ENCODE assay signal across 24 cellular contexts in the genomic region with DNA sequence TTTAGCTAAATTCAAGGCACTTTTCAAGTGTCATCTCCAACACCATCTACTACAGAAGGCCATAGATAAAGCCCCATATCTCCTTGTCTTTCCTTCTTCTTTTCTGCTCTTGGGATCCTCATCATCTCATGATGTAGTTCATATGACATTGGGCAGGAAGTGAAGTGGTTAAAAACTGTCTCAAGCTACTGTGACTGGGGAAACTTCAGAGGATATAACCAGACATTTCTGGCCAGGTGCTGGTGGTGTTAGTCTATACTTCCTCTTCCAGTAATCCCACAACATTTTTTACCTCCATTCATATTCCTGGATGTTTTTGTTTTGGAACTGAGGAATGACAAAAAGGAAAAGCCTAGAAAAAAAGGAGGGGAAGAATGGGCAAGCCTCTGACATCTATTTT.
"Had no signal": no experiment of that assay in that cellular context is flagged by ENCODE, and none has a peak within 500 bp of the region (broad histone marks: within the 10 kb centered on the region; RNA-seq: fewer than 3 reads in every experiment).

No MANE protein-coding gene starts in this region.

- H3K27me3 ChIP-seq: dorsolateral prefrontal cortex, heart left ventricle, neural progenitor cell, pancreas, spleen, tibial artery, upper lobe of left lung, uterus had no signal

- H3K4me1 ChIP-seq: neural progenitor cell, pancreas, spleen, upper lobe of left lung, uterus had no signal

- H3K27ac ChIP-seq: dorsolateral prefrontal cortex, neural progenitor cell, pancreas, uterus had no signal

- DNase-seq: cortex of kidney; dorsolateral prefrontal cortex; effector CD8-positive, alpha-beta T cell; heart left ventricle; hippocampal formation; left colon; left ventricle myocardium superior; mesendoderm; natural killer cell; nucleus accumbens; pancreas; right cardiac atrium; spleen; stimulated activated CD4-positive, alpha-beta T cell treated with anti-CD3 and anti-CD28 coated beads, Interleukin-15, amount 100 ng/mL, for 24 hours; stimulated activated CD4-positive, alpha-beta T cell treated with anti-CD3 and anti-CD28 coated beads, Interleukin-1b, Interleukin-23, amount 100 ng/mL, for 48 hours; stimulated activated CD4-positive, alpha-beta T cell treated with anti-CD3 and anti-CD28 coated beads, Interleukin-4, amount 100 ng/mL, for 24 hours; tibial artery; upper lobe of left lung; uterus had no signal

- H3K9me3 ChIP-seq: pancreas, tibial artery, upper lobe of left lung, uterus had no signal

- H3K4me2 ChIP-seq: neural progenitor cell had no signal

- ATAC-seq: esophagus mucosa; left colon; natural killer cell; pancreas; stimulated activated memory B cell treated with anti-CD40 and anti-IgM and Interleukin-4, amounts not matched to agents 10 μg/mL and 1 μg/mL and 100 μg/mL, for 72 hours had no signal

- H3K4me3 Mint-ChIP-seq: natural killer cell; neural progenitor cell; stimulated activated memory B cell treated with anti-CD40 and anti-IgM and Interleukin-4, amounts not matched to agents 10 μg/mL and 1 μg/mL and 100 μg/mL, for 72 hours; stimulated activated naive CD8-positive, alpha-beta T cell treated with anti-CD3 and anti-CD28 coated beads, Interleukin-15, Interleukin-2, amounts not matched to agents 100 ng/mL and 50 ng/mL, for 24 hours had no signal

- H3K27me3 Mint-ChIP-seq: progenitor cell of endocrine pancreas; stimulated activated memory B cell treated with anti-CD40 and anti-IgM and Interleukin-4, amounts not matched to agents 10 μg/mL and 1 μg/mL and 100 μg/mL, for 72 hours; stimulated activated naive CD8-positive, alpha-beta T cell treated with anti-CD3 and anti-CD28 coated beads, Interleukin-15, Interleukin-2, amounts not matched to agents 100 ng/mL and 50 ng/mL, for 24 hours had no signal

- H3K4me1 Mint-ChIP-seq: natural killer cell; neural progenitor cell; stimulated activated memory B cell treated with anti-CD40 and anti-IgM and Interleukin-4, amounts not matched to agents 10 μg/mL and 1 μg/mL and 100 μg/mL, for 72 hours had no signal

- H3K36me3 ChIP-seq: heart left ventricle, neural progenitor cell, pancreas, spleen, tibial artery, upper lobe of left lung, uterus had no signal

- H3K4me3 ChIP-seq: dorsolateral prefrontal cortex, heart left ventricle, neural progenitor cell, pancreas, spleen, tibial artery, upper lobe of left lung, uterus had no signal

- H3K36me3 Mint-ChIP-seq: natural killer cell; stimulated activated memory B cell treated with anti-CD40 and anti-IgM and Interleukin-4, amounts not matched to agents 10 μg/mL and 1 μg/mL and 100 μg/mL, for 72 hours had no signal

- H3K27ac Mint-ChIP-seq: natural killer cell; neural progenitor cell; progenitor cell of endocrine pancreas; stimulated activated memory B cell treated with anti-CD40 and anti-IgM and Interleukin-4, amounts not matched to agents 10 μg/mL and 1 μg/mL and 100 μg/mL, for 72 hours; stimulated activated naive CD8-positive, alpha-beta T cell treated with anti-CD3 and anti-CD28 coated beads, Interleukin-15, Interleukin-2, amounts not matched to agents 100 ng/mL and 50 ng/mL, for 24 hours had no signal

- H2AFZ ChIP-seq: neural progenitor cell had no signal

- H3K9ac ChIP-seq: neural progenitor cell had no signal
